Comparison of ENCODE assay signal across 23 cellular contexts in genomic region chr10:94777886-94778458, GRCh38. TPM values are rescaled to one million over a fixed set of nuclear protein-coding genes. Genes with fewer than 3 reads are reported as not detected.
DNase-seq lines count a peak whose midpoint lies in the region; ATAC-seq, FAIRE-seq and TF ChIP-seq lines count a peak whose summit lies in the region.
"Had no signal": no experiment of that assay in that cellular context is flagged by ENCODE, and none has a peak within 500 bp of the region (broad histone marks: within the 10 kb centered on the region; RNA-seq: fewer than 3 reads in every experiment).

No MANE protein-coding gene starts in this region.

- no peaks in the 10 kb centered on the region for H3K36me3 ChIP-seq in HepG2 (replicated peaks in 1 of 2; ENCODE audit: control insufficient read depth in 1 of 2, insufficient read depth in 2 of 2, low read length in 2 of 2)
- no peaks in the 10 kb centered on the region for H3K36me3 ChIP-seq in vagina
- H3K36me3 ChIP-seq: BE2C, HAP-1 had no signal

- H3K27me3 ChIP-seq in HepG2 (ENCODE audit: control insufficient read depth in 1 of 2, insufficient read depth in 2 of 2, low read length in 2 of 2), result no peaks in the 10 kb centered on the region
- H3K27me3 ChIP-seq in vagina, result no peaks in the 10 kb centered on the region
- H3K27me3 ChIP-seq: BE2C had no signal

- H3K9me3 ChIP-seq in HepG2 (ENCODE audit: low read length), result no peaks in the 10 kb centered on the region
- no peaks in the 10 kb centered on the region for H3K9me3 ChIP-seq in vagina
- H3K9me3 ChIP-seq: BE2C, HAP-1 had no signal

- H3K4me3 ChIP-seq in HepG2 (replicated peaks in 1 of 3; ENCODE audit: insufficient read depth in 1 of 3, low read depth in 2 of 3, low read length in 3 of 3) (no peak overlapping the region), vagina (no peak overlapping the region)
- H3K4me3 ChIP-seq: HAP-1, K562 had no signal

- TF ChIP-seq POLR2A in HepG2 (IDR thresholded peaks at IDR 0.05; ENCODE audit: insufficient read depth in 1 of 2, low read depth in 2 of 2, low read length in 2 of 2) (no peak), vagina (IDR thresholded peaks at IDR 0.05) (no peak)

- BruUV-seq in HepG2 (replicated peaks; lab: Mats Ljungman, UMichigan), result no TSS peak

- CTCF ChIA-PET in HepG2 (lab: Yijun Ruan, JAX; ENCODE audit: low intra/inter-chr PET ratio, low total read pairs), result no interaction called here

- H2AFZ ChIP-seq in HepG2 (ENCODE audit: low read length), result no peak overlapping the region

- FAIRE-seq in HepG2 (lab: Jason Lieb, UNC), result no peak
- no peak for FAIRE-seq in D721Med (lab: Jason Lieb, UNC)
- FAIRE-seq in frontal cortex (lab: Jason Lieb, UNC), result no peak
- FAIRE-seq: A204.1, G401.6, GM12891, H1, HTR-8/SVneo, K562 had no signal

- no peaks in the 10 kb centered on the region for H3K79me2 ChIP-seq in HepG2 (ENCODE audit: insufficient read depth, low read length)

- in situ Hi-C loops in HepG2 (cut with HindIII; ENCODE audit: extremely low pct_ligation_motif_present, low pct_unique_long_range_greater_than_20kb), result no loop called here

- ATAC-seq in HepG2, result peak; percentile 64
- ATAC-seq: CD8-positive, alpha-beta T cell; K562 had no signal

- no peak overlapping the region for H3K4me3 Mint-ChIP-seq in nephron progenitor cell
- H3K4me3 Mint-ChIP-seq: CD8-positive, alpha-beta T cell; HFFc6 had no signal

- no peaks in the 10 kb centered on the region for H4K20me1 ChIP-seq in HepG2 (ENCODE audit: insufficient read depth, low read length)

- H3K4me1 Mint-ChIP-seq in nephron progenitor cell, result no peaks in the 10 kb centered on the region

- DNase-seq in HT-29 (ENCODE audit: low spot score) (peak; percentile 40), HepG2 (ENCODE audit: low spot score) (peak; percentile 10), nephron progenitor cell (no peak), D721Med (ENCODE audit: insufficient read length, low spot score) (no peak), vagina (ENCODE audit: extremely low spot score in 2 of 2) (no peak), SIG-M5 (lab: John Stamatoyannopoulos, UW) (no peak), frontal cortex (ENCODE audit: low spot score in 2 of 2) (no peak)
- DNase-seq: BE2C; CD8-positive, alpha-beta T cell; COR-L47; DMS79 treated with DMSO at 0.1 percent for 48 hours; EL; HFFc6 had no signal

- intact Hi-C loops in HepG2 (cut with micrococcal nuclease; ENCODE audit: unreplicated experiment), result no loop called here
- intact Hi-C loops in vagina (cut with DNase I), result no loop called here

- peaks cover 4% of the 10 kb centered on the region for H3K27me3 Mint-ChIP-seq in nephron progenitor cell (ENCODE audit: low read depth, poor library complexity)

- H3K27ac ChIP-seq in VCaP (peak overlapping the region; percentile 35), HepG2 (ENCODE audit: extremely low read length, insufficient read depth, low read length) (no peak overlapping the region), vagina (no peak overlapping the region)
- H3K27ac ChIP-seq: C4-2B had no signal

- TF ChIP-seq CTCF in VCaP (conservative IDR thresholded peaks at IDR 0.05) (no peak), HepG2 (CRISPR knock-in tag; IDR thresholded peaks at IDR 0.05) (no peak), nephron progenitor cell (IDR thresholded peaks at IDR 0.05) (no peak), D721Med (IDR thresholded peaks at IDR 0.05; ENCODE audit: insufficient read depth, missing control alignments) (no peak), vagina (IDR thresholded peaks at IDR 0.05) (no peak)

- no peak for TF ChIP-seq EP300 in HepG2 (IDR thresholded peaks at IDR 0.05; ENCODE audit: low read depth in 2 of 2, low read length in 2 of 2)
- no peak for TF ChIP-seq EP300 in HepG2 (CRISPR knock-in tag; IDR thresholded peaks at IDR 0.05; ENCODE audit: borderline replicate concordance)

- H3K9me3 Mint-ChIP-seq in nephron progenitor cell, result peaks cover 10% of the 10 kb centered on the region
- H3K9me3 Mint-ChIP-seq: CD8-positive, alpha-beta T cell had no signal

- H3K4me1 ChIP-seq in HepG2 (ENCODE audit: insufficient read depth, low read length), result peaks cover 8% of the 10 kb centered on the region; the same call in 1 of the 2 replicates
- no peaks in the 10 kb centered on the region for H3K4me1 ChIP-seq in vagina
- H3K4me1 ChIP-seq: BE2C, HAP-1 had no signal

- no peak overlapping the region for H3K4me2 ChIP-seq in HepG2 (ENCODE audit: low read depth, low read length)

- H3K27ac Mint-ChIP-seq in nephron progenitor cell, result peak overlapping the region; percentile 64
- H3K27ac Mint-ChIP-seq: CD8-positive, alpha-beta T cell; HFFc6 had no signal

- no peak for TF ChIP-seq RAD21 in HepG2 (CRISPR knock-in tag; IDR thresholded peaks at IDR 0.05)

- no peaks in the 10 kb centered on the region for H3K36me3 Mint-ChIP-seq in nephron progenitor cell (ENCODE audit: low read depth)
- H3K36me3 Mint-ChIP-seq: CD8-positive, alpha-beta T cell had no signal

- no peak overlapping the region for H3K9ac ChIP-seq in HepG2 (ENCODE audit: insufficient read depth, low read depth, low read length)

- WGBS in HepG2 (ENCODE audit: low lambda C conversion rate), result 0% methylated on average over 5 of the region's 5 CpGs

- POLR2A ChIA-PET in HepG2 (lab: Yijun Ruan, JAX), result no interaction called here

TF ChIP-seq in HepG2, 621 proteins besides CTCF, POLR2A, EP300 and RAD21:
- no peak for TF ChIP-seq FOXA1 (IDR thresholded peaks at IDR 0.05)
- peak; percentile 33; the same call in 1 of the 2 replicates for TF ChIP-seq FOXA1 (CRISPR knock-in tag; IDR thresholded peaks at IDR 0.05)
- 0 out of 2 replicates have a peak, but pooled peaks have one; percentile 18 for TF ChIP-seq FOXA3 (CRISPR knock-in tag; IDR thresholded peaks at IDR 0.05)
- no peak for TF ChIP-seq SP2 (CRISPR knock-in tag; IDR thresholded peaks at IDR 0.05)
TF ChIP-seq in HepG2: peak in this region for 2.

RNA-seq across cellular contexts. Expression of gene CYP2C19, which starts 15.5 kb away (rescaled TPM):
- total RNA-seq in HT-29 (2014; rRNA removed; shearing (Covaris generic)), result 0.44 TPM in 1 of 2 replicates, not detected in the other
- total RNA-seq in HepG2 (2016; rRNA removed; fragmentation: Illumina TruSeq; extraction: Trizol) (not detected in 2 replicates), vagina (6.1 TPM), frontal cortex (0.41 TPM)
- total RNA-seq in HepG2 (2016; cell fraction: cytosol; rRNA removed; fragmentation: Illumina TruSeq; extraction: Trizol; ENCODE audit: low read depth), result not detected in 2 replicates
- not detected in 2 replicates for total RNA-seq in HepG2 (2016; cell fraction: insoluble cytoplasmic fraction; rRNA removed; fragmentation: Illumina TruSeq; extraction: Trizol)
- total RNA-seq in HepG2 (2016; cell fraction: membrane; rRNA removed; fragmentation: Illumina TruSeq; extraction: Trizol), result not detected in 2 replicates
- total RNA-seq in HepG2 (2016; cell fraction: nucleus; rRNA removed; fragmentation: Illumina TruSeq; extraction: Trizol), result not detected in 2 replicates
- not detected in 2 replicates for polyA plus RNA-seq in HepG2 (2011; rRNA removed)
- polyA plus RNA-seq in HepG2 (2011; cell fraction: cytosol; rRNA removed), result not detected in 2 replicates
- not detected in 2 replicates for polyA plus RNA-seq in HepG2 (2011; cell fraction: nucleus; rRNA removed)
- polyA plus RNA-seq in HepG2 (2012), result not detected in 2 replicates
- polyA plus RNA-seq in HepG2 (2016; cell fraction: cytosol; fragmentation: Illumina TruSeq; extraction: Trizol; ENCODE audit: low read depth), result not detected in 2 replicates
- polyA plus RNA-seq in HepG2 (2016; cell fraction: insoluble cytoplasmic fraction; fragmentation: Illumina TruSeq; extraction: Trizol; ENCODE audit: low read depth), result not detected in 2 replicates
- not detected in 2 replicates for polyA plus RNA-seq in HepG2 (2016; cell fraction: membrane; fragmentation: Illumina TruSeq; extraction: Trizol; ENCODE audit: low read depth)
- not detected in 2 replicates for polyA plus RNA-seq in HepG2 (2016; cell fraction: nucleus; fragmentation: Illumina TruSeq; extraction: Trizol; ENCODE audit: insufficient read depth, low read depth)
- not detected in 2 replicates for polyA minus RNA-seq in HepG2 (2011; rRNA and poly(A)+ RNA removed; ENCODE audit: low replicate concordance)
- not detected in 2 replicates for polyA minus RNA-seq in HepG2 (2011; cell fraction: cytosol; rRNA and poly(A)+ RNA removed)
- not detected in 2 replicates for polyA minus RNA-seq in HepG2 (2011; cell fraction: nucleus; rRNA and poly(A)+ RNA removed)
- total RNA-seq: CD8-positive, alpha-beta T cell; H1; HFFc6; K562 had no signal
- polyA plus RNA-seq: AG04450, H1, K562 had no signal

Comparison
In these comparisons a context has a peak if more than half of its experiments do, and no peak if none do; other contexts are left out.
1. DNase-seq: peak in HT-29 (single experiment) and HepG2 (single experiment); none in nephron progenitor cell (single experiment), D721Med (single experiment), vagina (0 of 2), SIG-M5 (single experiment) and frontal cortex (0 of 2).